26 cellular contexts compared by ENCODE assay signal in genomic region chr10:74690393-74690792, GRCh38.
DNase-seq lines count a peak whose midpoint lies in the region; ATAC-seq, FAIRE-seq and TF ChIP-seq lines count a peak whose summit lies in the region.
"Had no signal": no experiment of that assay in that cellular context is flagged by ENCODE, and none has a peak within 500 bp of the region (broad histone marks: within the 10 kb centered on the region; RNA-seq: fewer than 3 reads in every experiment).

No MANE protein-coding gene starts in this region.

- no peak overlapping the region for H3K4me3 Mint-ChIP-seq in stimulated activated naive B cell treated with anti-CD40 and anti-IgM and Interleukin-4, amounts not matched to agents 10 μg/mL and 1 μg/mL and 100 μg/mL, for 72 hours
- H3K4me3 Mint-ChIP-seq: CD14-positive monocyte; CD4-positive, alpha-beta memory T cell; CD4-positive, CD25-positive, alpha-beta regulatory T cell; CD8-positive, alpha-beta memory T cell had no signal

- no peaks in the 10 kb centered on the region for H3K27me3 ChIP-seq in liver (ENCODE audit: control insufficient read depth in 4 of 4, insufficient read depth in 4 of 4, low read length in 3 of 4)
- H3K27me3 ChIP-seq: BE2C, BLaER1 had no signal

- peaks cover 43 to 58% of the 10 kb centered on the region in 2 donors for H3K36me3 Mint-ChIP-seq in stimulated activated naive B cell treated with anti-CD40 and anti-IgM and Interleukin-4, amounts not matched to agents 10 μg/mL and 1 μg/mL and 100 μg/mL, for 72 hours

- FAIRE-seq in HTR-8/SVneo (lab: Jason Lieb, UNC), result peak; percentile 62
- FAIRE-seq: A204.1, G401.6, GM18507 had no signal

- no peak overlapping the region for H3K27ac ChIP-seq in liver (ENCODE audit: low read depth in 1 of 2, low read length in 2 of 2)
- H3K27ac ChIP-seq: BLaER1 had no signal

- H3K27me3 Mint-ChIP-seq in stimulated activated naive B cell treated with anti-CD40 and anti-IgM and Interleukin-4, amounts not matched to agents 10 μg/mL and 1 μg/mL and 100 μg/mL, for 72 hours, result no peaks in the 10 kb centered on the region
- H3K27me3 Mint-ChIP-seq: CD4-positive, alpha-beta memory T cell; CD4-positive, CD25-positive, alpha-beta regulatory T cell; CD8-positive, alpha-beta memory T cell had no signal

- H3K36me3 ChIP-seq in liver (ENCODE audit: control insufficient read depth in 4 of 4, insufficient read depth in 3 of 4, low read depth in 1 of 4, low read length in 3 of 4), result peaks cover 0 to 4% (median 1%) of the 10 kb centered on the region in 4 donors
- H3K36me3 ChIP-seq: BE2C had no signal

- TF ChIP-seq RAD21 in liver (IDR thresholded peaks at IDR 0.05), result peak; percentile 16 to 20

- no peaks in the 10 kb centered on the region for H3K9me3 ChIP-seq in liver (ENCODE audit: control insufficient read depth in 4 of 4, low read length in 3 of 4)
- H3K9me3 ChIP-seq: BE2C, BLaER1 had no signal

- H3K9me3 Mint-ChIP-seq in stimulated activated naive B cell treated with anti-CD40 and anti-IgM and Interleukin-4, amounts not matched to agents 10 μg/mL and 1 μg/mL and 100 μg/mL, for 72 hours, result peaks cover 0 to 2% of the 10 kb centered on the region in 2 donors
- H3K9me3 Mint-ChIP-seq: CD4-positive, CD25-positive, alpha-beta regulatory T cell; CD8-positive, alpha-beta memory T cell had no signal

- WGBS in liver, result 74% methylated on average over 4 of the region's 4 CpGs

- no peak overlapping the region for H3K9ac ChIP-seq in liver (ENCODE audit: low read depth in 1 of 2, low read length in 2 of 2)
- H3K9ac ChIP-seq: BLaER1 had no signal

- peak overlapping the region; percentile 73 for H3K27ac Mint-ChIP-seq in stimulated activated naive B cell treated with anti-CD40 and anti-IgM and Interleukin-4, amounts not matched to agents 10 μg/mL and 1 μg/mL and 100 μg/mL, for 72 hours
- H3K27ac Mint-ChIP-seq: CD14-positive monocyte; CD4-positive, alpha-beta memory T cell; CD4-positive, CD25-positive, alpha-beta regulatory T cell had no signal

- no peak overlapping the region for H3K4me3 ChIP-seq in liver (ENCODE audit: low read depth in 1 of 3, low read length in 3 of 3)
- H3K4me3 ChIP-seq: BLaER1 had no signal

- peaks cover 1 to 17% of the 10 kb centered on the region in 2 donors for H3K4me1 Mint-ChIP-seq in stimulated activated naive B cell treated with anti-CD40 and anti-IgM and Interleukin-4, amounts not matched to agents 10 μg/mL and 1 μg/mL and 100 μg/mL, for 72 hours
- H3K4me1 Mint-ChIP-seq: CD14-positive monocyte; CD4-positive, alpha-beta memory T cell; CD8-positive, alpha-beta memory T cell had no signal

- no peak for TF ChIP-seq CTCF in liver (IDR thresholded peaks at IDR 0.05; ENCODE audit: low read depth, low read length, missing input control)

- H3K4me1 ChIP-seq in liver (ENCODE audit: control insufficient read depth in 4 of 4, insufficient read depth in 4 of 4, low read length in 3 of 4), result no peaks in the 10 kb centered on the region
- H3K4me1 ChIP-seq: BE2C, BLaER1 had no signal

- ATAC-seq in left lobe of liver, result peak; percentile 82
- no peak for ATAC-seq in stimulated activated naive B cell treated with anti-CD40 and anti-IgM and Interleukin-4, amounts not matched to agents 10 μg/mL and 1 μg/mL and 100 μg/mL, for 72 hours (replicated peaks)
- ATAC-seq in HG02623 (IDR thresholded peaks at IDR 0.05; ENCODE audit: unreplicated experiment), result no peak
- ATAC-seq in GM21515 (IDR thresholded peaks at IDR 0.05; ENCODE audit: unreplicated experiment), result no peak
- ATAC-seq in GM19463 (IDR thresholded peaks at IDR 0.05; ENCODE audit: unreplicated experiment), result no peak

- DNase-seq in HTR-8/SVneo (ENCODE audit: insufficient read length, low spot score) (no peak), left lobe of liver (ENCODE audit: low spot score) (no peak), DMS79 (lab: John Stamatoyannopoulos, UW) (no peak)
- no peak for DNase-seq in stimulated activated naive B cell treated with anti-CD40 and anti-IgM and Interleukin-4, amounts not matched to agents 10 μg/mL and 1 μg/mL and 100 μg/mL, for 72 hours
- DNase-seq: 8988T; ACHN; BE2C; C1 segment of cervical spinal cord; CD4-positive, alpha-beta memory T cell; CD4-positive, CD25-positive, alpha-beta regulatory T cell; CD8-positive, alpha-beta memory T cell; COR-L47; DMS 273 treated with DMSO at 0.1 percent for 48 hours; DMS153; DMS53; DMS79 treated with DMSO at 0.1 percent for 48 hours; GF-D8 had no signal

TF ChIP-seq in liver, 16 proteins besides CTCF, POLR2A, EP300 and RAD21:
- TF ChIP-seq, protein P1, sequence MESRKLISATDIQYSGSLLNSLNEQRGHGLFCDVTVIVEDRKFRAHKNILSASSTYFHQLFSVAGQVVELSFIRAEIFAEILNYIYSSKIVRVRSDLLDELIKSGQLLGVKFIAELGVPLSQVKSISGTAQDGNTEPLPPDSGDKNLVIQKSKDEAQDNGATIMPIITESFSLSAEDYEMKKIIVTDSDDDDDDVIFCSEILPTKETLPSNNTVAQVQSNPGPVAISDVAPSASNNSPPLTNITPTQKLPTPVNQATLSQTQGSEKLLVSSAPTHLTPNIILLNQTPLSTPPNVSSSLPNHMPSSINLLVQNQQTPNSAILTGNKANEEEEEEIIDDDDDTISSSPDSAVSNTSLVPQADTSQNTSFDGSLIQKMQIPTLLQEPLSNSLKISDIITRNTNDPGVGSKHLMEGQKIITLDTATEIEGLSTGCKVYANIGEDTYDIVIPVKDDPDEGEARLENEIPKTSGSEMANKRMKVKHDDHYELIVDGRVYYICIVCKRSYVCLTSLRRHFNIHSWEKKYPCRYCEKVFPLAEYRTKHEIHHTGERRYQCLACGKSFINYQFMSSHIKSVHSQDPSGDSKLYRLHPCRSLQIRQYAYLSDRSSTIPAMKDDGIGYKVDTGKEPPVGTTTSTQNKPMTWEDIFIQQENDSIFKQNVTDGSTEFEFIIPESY (IDR thresholded peaks at IDR 0.05), result no peak
- peak; percentile 43 for TF ChIP-seq YY1 (IDR thresholded peaks at IDR 0.05)
- peak; percentile 38 to 76 for TF ChIP-seq RXRA (IDR thresholded peaks at IDR 0.05)
- TF ChIP-seq MAX (IDR thresholded peaks at IDR 0.05), result no peak
- TF ChIP-seq, protein P2, sequence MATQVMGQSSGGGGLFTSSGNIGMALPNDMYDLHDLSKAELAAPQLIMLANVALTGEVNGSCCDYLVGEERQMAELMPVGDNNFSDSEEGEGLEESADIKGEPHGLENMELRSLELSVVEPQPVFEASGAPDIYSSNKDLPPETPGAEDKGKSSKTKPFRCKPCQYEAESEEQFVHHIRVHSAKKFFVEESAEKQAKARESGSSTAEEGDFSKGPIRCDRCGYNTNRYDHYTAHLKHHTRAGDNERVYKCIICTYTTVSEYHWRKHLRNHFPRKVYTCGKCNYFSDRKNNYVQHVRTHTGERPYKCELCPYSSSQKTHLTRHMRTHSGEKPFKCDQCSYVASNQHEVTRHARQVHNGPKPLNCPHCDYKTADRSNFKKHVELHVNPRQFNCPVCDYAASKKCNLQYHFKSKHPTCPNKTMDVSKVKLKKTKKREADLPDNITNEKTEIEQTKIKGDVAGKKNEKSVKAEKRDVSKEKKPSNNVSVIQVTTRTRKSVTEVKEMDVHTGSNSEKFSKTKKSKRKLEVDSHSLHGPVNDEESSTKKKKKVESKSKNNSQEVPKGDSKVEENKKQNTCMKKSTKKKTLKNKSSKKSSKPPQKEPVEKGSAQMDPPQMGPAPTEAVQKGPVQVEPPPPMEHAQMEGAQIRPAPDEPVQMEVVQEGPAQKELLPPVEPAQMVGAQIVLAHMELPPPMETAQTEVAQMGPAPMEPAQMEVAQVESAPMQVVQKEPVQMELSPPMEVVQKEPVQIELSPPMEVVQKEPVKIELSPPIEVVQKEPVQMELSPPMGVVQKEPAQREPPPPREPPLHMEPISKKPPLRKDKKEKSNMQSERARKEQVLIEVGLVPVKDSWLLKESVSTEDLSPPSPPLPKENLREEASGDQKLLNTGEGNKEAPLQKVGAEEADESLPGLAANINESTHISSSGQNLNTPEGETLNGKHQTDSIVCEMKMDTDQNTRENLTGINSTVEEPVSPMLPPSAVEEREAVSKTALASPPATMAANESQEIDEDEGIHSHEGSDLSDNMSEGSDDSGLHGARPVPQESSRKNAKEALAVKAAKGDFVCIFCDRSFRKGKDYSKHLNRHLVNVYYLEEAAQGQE (IDR thresholded peaks at IDR 0.05), result no peak
- peak; percentile 49 to 59 for TF ChIP-seq HNF4A (conservative IDR thresholded peaks at IDR 0.05)
